9 cellular contexts compared by ENCODE assay signal in genomic region chr6:15305909-15306308, GRCh38.
DNase-seq lines count a peak whose midpoint lies in the region; ATAC-seq and TF ChIP-seq lines count a peak whose summit lies in the region.
"Had no signal": no experiment of that assay in that cellular context is flagged by ENCODE, and none has a peak within 500 bp of the region (broad histone marks: within the 10 kb centered on the region; RNA-seq: fewer than 3 reads in every experiment).

No MANE protein-coding gene starts in this region.

- H3K4me3 Mint-ChIP-seq in CD8-positive, alpha-beta memory T cell, result peak overlapping the region in 4 of 7 donors; percentile 33 to 78 (median 60)
- peak overlapping the region in 4 of 10 donors; percentile 16 to 44 (median 29) for H3K4me3 Mint-ChIP-seq in naive thymus-derived CD4-positive, alpha-beta T cell
- H3K4me3 Mint-ChIP-seq: brain had no signal

- intact Hi-C loops in naive thymus-derived CD4-positive, alpha-beta T cell (cut with micrococcal nuclease), result loop anchor here in 1 of 2 donors (1.0 kb wide), 1 partner anchor 10 kb away; no protein-coding TSS in a partner anchor

- peaks cover 0 to 4% (median 2%) of the 10 kb centered on the region in 3 donors for H3K36me3 Mint-ChIP-seq in CD8-positive, alpha-beta memory T cell
- H3K36me3 Mint-ChIP-seq in naive thymus-derived CD4-positive, alpha-beta T cell, result peaks cover 0 to 12% (median 6%) of the 10 kb centered on the region in 5 donors

- H3K4me3 ChIP-seq in CD8-positive, alpha-beta memory T cell (ENCODE audit: low read length), result no peak overlapping the region
- peak overlapping the region; percentile 63 for H3K4me3 ChIP-seq in OCI-LY3 (ENCODE audit: low read length)
- H3K4me3 ChIP-seq in naive thymus-derived CD4-positive, alpha-beta T cell (ENCODE audit: low read length), result no peak overlapping the region

- H3K9ac ChIP-seq in OCI-LY3 (ENCODE audit: low read length), result peak overlapping the region; percentile 57

- no peak overlapping the region for H2AFZ ChIP-seq in OCI-LY3 (ENCODE audit: low read depth, low read length)

- DNase-seq in CD8-positive, alpha-beta memory T cell, result no peak
- no peak for DNase-seq in naive thymus-derived CD4-positive, alpha-beta T cell
- DNase-seq in COLO829 (ENCODE audit: low spot score) (no peak), OCI-M2 (lab: John Stamatoyannopoulos, UW; ENCODE audit: unreplicated experiment) (no peak)

- H4K20me1 ChIP-seq in OCI-LY3 (ENCODE audit: insufficient read depth, low read length), result peaks cover 60% of the 10 kb centered on the region

- H3K79me2 ChIP-seq in OCI-LY3 (ENCODE audit: low read length), result peaks cover 86% of the 10 kb centered on the region

- peak overlapping the region in 7 of 8 donors; percentile 44 to 89 (median 77) for H3K27ac Mint-ChIP-seq in CD8-positive, alpha-beta memory T cell
- peak overlapping the region in 5 of 9 donors; percentile 18 to 78 (median 62) for H3K27ac Mint-ChIP-seq in naive thymus-derived CD4-positive, alpha-beta T cell

- TF ChIP-seq CTCF in OCI-LY3 (IDR thresholded peaks at IDR 0.05; ENCODE audit: low read depth, low read length), result no peak

- H3K27me3 ChIP-seq in CD8-positive, alpha-beta memory T cell (ENCODE audit: insufficient read depth, low read length, poor library complexity, severe bottlenecking), result no peaks in the 10 kb centered on the region
- H3K27me3 ChIP-seq in OCI-LY3 (ENCODE audit: low read depth, low read length), result no peaks in the 10 kb centered on the region
- no peaks in the 10 kb centered on the region for H3K27me3 ChIP-seq in naive thymus-derived CD4-positive, alpha-beta T cell (ENCODE audit: control insufficient read depth in 2 of 2, insufficient read depth in 2 of 2, low read length in 2 of 2)

- H3K27me3 Mint-ChIP-seq in CD8-positive, alpha-beta memory T cell, result peaks cover 0 to 1% of the 10 kb centered on the region in 2 donors
- H3K27me3 Mint-ChIP-seq in naive thymus-derived CD4-positive, alpha-beta T cell, result no peaks in the 10 kb centered on the region

- H3K36me3 ChIP-seq in CD8-positive, alpha-beta memory T cell (ENCODE audit: insufficient read depth, low read length), result no peaks in the 10 kb centered on the region
- no peaks in the 10 kb centered on the region for H3K36me3 ChIP-seq in OCI-LY3 (replicated peaks; ENCODE audit: low read depth, low read length)
- no peaks in the 10 kb centered on the region for H3K36me3 ChIP-seq in naive thymus-derived CD4-positive, alpha-beta T cell (ENCODE audit: control insufficient read depth in 2 of 3, insufficient read depth in 3 of 3, low read length in 3 of 3)

- H3K27ac ChIP-seq in CD8-positive, alpha-beta memory T cell (ENCODE audit: low read depth, low read length), result no peak overlapping the region
- peak overlapping the region; percentile 98 for H3K27ac ChIP-seq in OCI-LY3 (ENCODE audit: low read length)
- no peak overlapping the region for H3K27ac ChIP-seq in naive thymus-derived CD4-positive, alpha-beta T cell (ENCODE audit: low read depth, low read length)

- peak overlapping the region; percentile 90 for H3K4me2 ChIP-seq in OCI-LY3 (ENCODE audit: low read length)

- H3K4me1 Mint-ChIP-seq in CD8-positive, alpha-beta memory T cell, result peaks cover 66 to 82% (median 76%) of the 10 kb centered on the region in 3 donors
- H3K4me1 Mint-ChIP-seq in naive thymus-derived CD4-positive, alpha-beta T cell, result peaks cover 64 to 86% (median 76%) of the 10 kb centered on the region in 7 donors

- no peaks in the 10 kb centered on the region for H3K9me3 Mint-ChIP-seq in CD8-positive, alpha-beta memory T cell
- H3K9me3 Mint-ChIP-seq in naive thymus-derived CD4-positive, alpha-beta T cell, result no peaks in the 10 kb centered on the region
- H3K9me3 Mint-ChIP-seq: brain had no signal

- ATAC-seq in GM21381 (IDR thresholded peaks at IDR 0.05; ENCODE audit: unreplicated experiment) (peak; percentile 24), HG02610 (IDR thresholded peaks at IDR 0.05; ENCODE audit: unreplicated experiment) (no peak)
- ATAC-seq in naive thymus-derived CD4-positive, alpha-beta T cell, result no peak
- ATAC-seq: sciatic nerve had no signal

- peaks cover 63% of the 10 kb centered on the region for H3K4me1 ChIP-seq in CD8-positive, alpha-beta memory T cell (ENCODE audit: insufficient read depth, low read length)
- peaks cover 80% of the 10 kb centered on the region for H3K4me1 ChIP-seq in OCI-LY3 (ENCODE audit: low read length)
- peaks cover 15 to 22% of the 10 kb centered on the region in 2 donors for H3K4me1 ChIP-seq in naive thymus-derived CD4-positive, alpha-beta T cell (ENCODE audit: control insufficient read depth in 2 of 2, insufficient read depth in 2 of 2, low read length in 2 of 2)

- POLR2A ChIA-PET in CD8-positive, alpha-beta memory T cell (lab: Charles Lee), result interaction anchor here (0.5 kb wide), 1 partner anchor 58 kb away, joined by 4 read pairs; no protein-coding TSS in a partner anchor
- POLR2A ChIA-PET in naive thymus-derived CD4-positive, alpha-beta T cell (lab: Charles Lee), result interaction anchor here (0.8 kb wide), 1 partner anchor 66 kb away, joined by 4 read pairs; no protein-coding TSS in a partner anchor

- no peaks in the 10 kb centered on the region for H3K9me3 ChIP-seq in CD8-positive, alpha-beta memory T cell (ENCODE audit: low read length)
- H3K9me3 ChIP-seq in OCI-LY3 (ENCODE audit: insufficient read depth, low read length), result no peaks in the 10 kb centered on the region
- H3K9me3 ChIP-seq in naive thymus-derived CD4-positive, alpha-beta T cell (ENCODE audit: control insufficient read depth in 2 of 3, low read length in 3 of 3), result no peaks in the 10 kb centered on the region

- CTCF ChIA-PET in CD8-positive, alpha-beta memory T cell (lab: Charles Lee), result interaction anchor here (0.8 kb wide), 1 partner anchor 57 kb away, joined by 3 read pairs; no protein-coding TSS in a partner anchor
- CTCF ChIA-PET in naive thymus-derived CD4-positive, alpha-beta T cell (lab: Charles Lee), result no interaction called here
